Comparison of ENCODE assay signal across 20 cellular contexts in the genomic region with DNA sequence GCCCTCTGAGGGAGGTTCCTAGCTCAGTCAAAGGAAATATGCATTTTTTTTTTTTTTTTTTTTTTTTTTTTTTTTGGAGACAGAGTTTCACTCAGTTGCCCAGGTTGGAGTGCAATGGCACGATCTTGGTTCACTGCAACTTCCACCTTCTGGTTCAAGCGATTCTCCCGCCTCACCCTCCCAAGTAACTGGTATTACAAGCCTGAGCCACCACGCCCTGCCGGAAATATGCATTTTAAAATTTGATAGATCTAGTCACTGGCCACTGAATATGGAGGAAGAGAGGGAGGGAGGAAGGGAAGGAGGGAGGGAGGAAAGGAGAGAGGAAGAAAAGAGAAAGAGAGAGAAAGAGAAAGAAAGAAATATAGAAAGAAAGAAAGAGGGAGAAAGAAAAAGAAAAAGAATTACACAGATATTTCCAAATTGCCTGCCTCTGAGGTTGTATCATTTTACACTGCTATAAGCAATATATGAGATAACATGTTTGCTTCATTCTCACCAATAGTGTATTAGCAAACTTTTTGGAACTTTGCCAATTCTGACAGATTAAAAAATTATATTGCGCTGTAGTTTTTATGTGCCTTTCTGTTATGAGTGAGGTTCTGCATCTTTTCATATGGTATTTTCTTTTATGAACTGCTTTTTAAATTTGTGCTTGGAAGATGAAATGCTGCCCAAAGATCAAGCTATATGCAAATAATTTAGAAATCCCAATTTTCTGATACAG.
"Had no signal": no experiment of that assay in that cellular context is flagged by ENCODE, and none has a peak within 500 bp of the region (broad histone marks: within the 10 kb centered on the region; RNA-seq: fewer than 3 reads in every experiment).

No MANE protein-coding gene starts in this region.

- FAIRE-seq: endothelial cell of umbilical vein, frontal cortex had no signal

- DNase-seq: colonic mucosa; dermis blood vessel endothelial cell; endodermal cell; heart left ventricle; hippocampal formation; kidney glomerular epithelial cell; mammary epithelial cell; natural killer cell; posterior cingulate gyrus; sigmoid colon; stimulated activated CD4-positive, alpha-beta T cell treated with anti-CD3 and anti-CD28 coated beads, Interleukin-2, amount 100 ng/mL, for 24 hours; stimulated activated CD4-positive, alpha-beta T cell treated with anti-CD3 and anti-CD28 coated beads, Interleukin-4, amount 100 ng/mL, for 4 hours; stimulated activated naive B cell treated with anti-CD40 and anti-IgM and Interleukin-4, amounts not matched to agents 10 μg/mL and 1 μg/mL and 100 μg/mL, for 72 hours; stimulated activated naive CD8-positive, alpha-beta T cell treated with anti-CD3 and anti-CD28 coated beads, Interleukin-15, amount 100 ng/mL, for 72 hours; testis had no signal

- H3K9me3 ChIP-seq: colonic mucosa, heart left ventricle, sigmoid colon, testis, tibial nerve had no signal

- H3K36me3 ChIP-seq: colonic mucosa, sigmoid colon, tibial nerve had no signal

- H3K4me1 ChIP-seq: colonic mucosa, heart left ventricle, sigmoid colon, testis, tibial nerve had no signal

- H3K4me3 ChIP-seq: colonic mucosa, heart left ventricle, sigmoid colon, skin epidermis, testis, tibial nerve had no signal

- H3K27me3 ChIP-seq: colonic mucosa, heart left ventricle, sigmoid colon, testis, tibial nerve had no signal

- ATAC-seq: heart left ventricle; left lobe of liver; natural killer cell; stimulated activated naive B cell treated with anti-CD40 and anti-IgM and Interleukin-4, amounts not matched to agents 10 μg/mL and 1 μg/mL and 100 μg/mL, for 72 hours; stimulated activated naive CD8-positive, alpha-beta T cell treated with anti-CD3 and anti-CD28 coated beads, Interleukin-15, amount 100 ng/mL, for 72 hours had no signal

- H3K27ac ChIP-seq: colonic mucosa, heart left ventricle, sigmoid colon, skin epidermis, testis, tibial nerve had no signal
